Comparison of ENCODE assay signal across 8 cellular contexts in the genomic region with DNA sequence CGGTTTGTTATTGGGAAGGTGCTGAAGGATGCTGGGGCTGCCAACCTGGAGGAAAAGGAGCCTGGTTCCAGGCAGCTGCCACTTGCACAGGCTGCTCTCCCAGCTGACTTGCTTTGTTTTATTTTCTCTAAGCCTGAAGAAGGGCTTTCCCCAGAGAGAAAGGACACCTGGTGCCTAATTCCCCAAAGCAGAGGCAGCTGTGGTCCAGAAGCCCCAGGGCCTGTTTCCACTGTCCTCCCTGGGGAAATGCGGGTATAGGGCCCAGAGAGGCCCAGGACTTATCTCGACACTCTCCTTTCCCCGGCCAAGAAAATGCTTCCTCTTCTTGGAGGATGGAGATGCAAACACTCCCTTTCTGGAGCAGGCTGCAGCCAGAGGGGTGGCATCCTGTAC. TPM values are rescaled to one million over a fixed set of nuclear protein-coding genes. Genes with fewer than 3 reads are reported as not detected.
DNase-seq lines count a peak whose midpoint lies in the region; ATAC-seq and TF ChIP-seq lines count a peak whose summit lies in the region.

No MANE protein-coding gene starts in this region.

- H3K27me3 ChIP-seq in psoas muscle (ENCODE audit: insufficient read depth in 3 of 3, low read length in 2 of 3): no peaks in the 10 kb centered on the region

- no peak overlapping the region for H3K4me3 ChIP-seq in psoas muscle

- 63 to 73% (median 67%) methylated on average over 4 of the region's 4 CpGs for WGBS in psoas muscle, 3 donors

- peak; percentile 60 for ATAC-seq in GM18505 (IDR thresholded peaks at IDR 0.05; ENCODE audit: unreplicated experiment)
- ATAC-seq in GM21576 (IDR thresholded peaks at IDR 0.05; ENCODE audit: unreplicated experiment): peak; percentile 84
- ATAC-seq in HG03469 (IDR thresholded peaks at IDR 0.05; ENCODE audit: unreplicated experiment): peak; percentile 51
- ATAC-seq in psoas muscle: no peak

- peaks cover 0 to 4% of the 10 kb centered on the region in 2 donors for H3K36me3 ChIP-seq in psoas muscle (ENCODE audit: insufficient read depth in 1 of 2, low read depth in 1 of 2)

- H3K27ac Mint-ChIP-seq in immature natural killer cell: peak overlapping the region in 1 of 6 donors; percentile 19

- TF ChIP-seq POLR2A in GM18505 (IDR thresholded peaks at IDR 0.05; ENCODE audit: borderline replicate concordance, extremely low read depth, insufficient read depth, insufficient read length): no peak

- H3K4me1 ChIP-seq in psoas muscle: no peaks in the 10 kb centered on the region

- H3K9me3 Mint-ChIP-seq in immature natural killer cell: no peaks in the 10 kb centered on the region

- H3K27me3 Mint-ChIP-seq in immature natural killer cell (ENCODE audit: low read depth in 3 of 3): peaks cover 0 to 5% (median 0%) of the 10 kb centered on the region in 3 donors

- no peaks in the 10 kb centered on the region for H3K9me3 ChIP-seq in psoas muscle

- H3K27ac ChIP-seq in psoas muscle: no peak overlapping the region

- intact Hi-C loops in psoas muscle (cut with DNase I): no loop called here

- peaks cover 12 to 23% (median 17%) of the 10 kb centered on the region in 3 donors for H3K36me3 Mint-ChIP-seq in immature natural killer cell

- TF ChIP-seq CTCF in psoas muscle (IDR thresholded peaks at IDR 0.05): no peak

- H3K4me1 Mint-ChIP-seq in immature natural killer cell: no peaks in the 10 kb centered on the region

- DNase-seq in germinal center (ENCODE audit: low spot score) (peak; percentile 73), NCI-H128 (lab: John Stamatoyannopoulos, UW; ENCODE audit: unreplicated experiment) (no peak), NCI-H2081 (lab: John Stamatoyannopoulos, UW) (no peak), immature natural killer cell (no peak), psoas muscle (no peak)

- H3K4me3 Mint-ChIP-seq in immature natural killer cell: no peak overlapping the region

RNA-seq across cellular contexts. Expression of a gene that starts 30.1 kb away (rescaled TPM):
- polyA plus RNA-seq in immature natural killer cell (10 to 100 TPM; 12.7 to 28.6 (median 24.6) TPM), psoas muscle (10 to 100 TPM; 22.5 to 26.7 (median 22.6) TPM)
- total RNA-seq in psoas muscle: 10 to 100 TPM; 14.4 to 21.1 (median 18.3) TPM

Comparison
In these comparisons a context has a peak if more than half of its experiments do, and no peak if none do; other contexts are left out.
1. ATAC-seq: peak in GM18505 (single experiment), GM21576 (single experiment) and HG03469 (single experiment); none in psoas muscle (0 of 4).